ENCODE assay signal across 8 cellular contexts in the genomic region with DNA sequence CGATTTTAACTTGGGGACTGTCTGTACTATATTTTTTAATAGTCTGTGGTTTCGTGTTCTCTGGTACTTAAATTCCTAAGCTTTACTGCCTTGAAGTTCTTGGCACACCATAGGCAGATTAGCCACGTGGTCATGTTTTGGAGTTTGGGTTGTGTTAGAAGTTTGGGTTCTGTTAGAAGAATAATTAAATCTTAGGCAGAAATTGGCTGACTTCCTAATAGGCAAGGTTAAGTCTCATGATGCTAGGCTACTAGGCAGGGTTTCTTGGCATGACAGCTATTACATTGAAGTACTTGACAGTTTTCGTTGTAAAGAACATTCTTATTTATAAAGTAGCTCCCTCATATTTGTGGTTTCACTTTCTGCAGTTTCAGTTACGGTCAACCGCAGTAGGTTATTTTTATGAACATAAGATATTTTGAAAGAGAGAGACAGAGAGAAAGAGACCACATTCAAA. TPM values are rescaled to one million over a fixed set of nuclear protein-coding genes. Genes with fewer than 3 reads are reported as not detected.
A peak's percentile ranks its signal among the peaks of the same experiment; 100 is the strongest.
DNase-seq lines count a peak whose midpoint lies in the region; ATAC-seq and TF ChIP-seq lines count a peak whose summit lies in the region.

No MANE protein-coding gene starts in this region.

- H3K36me3 ChIP-seq in gastroesophageal sphincter, result no peaks in the 10 kb centered on the region
- H3K36me3 ChIP-seq in thoracic aorta, result no peaks in the 10 kb centered on the region

- TF ChIP-seq POLR2A in gastroesophageal sphincter (IDR thresholded peaks at IDR 0.05), result no peak

- H3K4me3 ChIP-seq in gastroesophageal sphincter, result peak overlapping the region; percentile 37 to 52
- H3K4me3 ChIP-seq in thoracic aorta, result peak overlapping the region; percentile 75

- no peaks in the 10 kb centered on the region for H3K36me3 Mint-ChIP-seq in CD14-positive monocyte

- H3K9me3 ChIP-seq in gastroesophageal sphincter, result no peaks in the 10 kb centered on the region
- H3K9me3 ChIP-seq in thoracic aorta, result no peaks in the 10 kb centered on the region

- H3K27ac ChIP-seq in gastroesophageal sphincter (peak overlapping the region; percentile 9 to 80 (median 61)), thoracic aorta (peak overlapping the region; percentile 9 to 60)

- TF ChIP-seq EP300 in gastroesophageal sphincter (IDR thresholded peaks at IDR 0.05), result no peak

- H3K4me1 Mint-ChIP-seq in CD14-positive monocyte, result peaks cover 40% of the 10 kb centered on the region

- intact Hi-C loops in CD14-positive monocyte (cut with micrococcal nuclease), result no loop called here

- TF ChIP-seq CTCF in CD14-positive monocyte (IDR thresholded peaks at IDR 0.05) (no peak), gastroesophageal sphincter (IDR thresholded peaks at IDR 0.05) (no peak), thoracic aorta (IDR thresholded peaks at IDR 0.05) (no peak)

- WGBS in gastroesophageal sphincter (ENCODE audit: low coverage in 1 of 2), 2 donors, result 24 to 48% methylated on average over 6 of the region's 6 CpGs

- peaks cover 0 to 17% (median 0%) of the 10 kb centered on the region in 3 donors for H3K4me1 ChIP-seq in gastroesophageal sphincter
- peaks cover 6 to 18% of the 10 kb centered on the region in 2 donors for H3K4me1 ChIP-seq in thoracic aorta (ENCODE audit: control insufficient read depth in 1 of 2, low read depth in 2 of 2)

- DNase-seq in CD14-positive monocyte (ENCODE audit: low spot score) (no peak), SW480 (ENCODE audit: low spot score) (peak; percentile 38), thoracic aorta (ENCODE audit: low spot score) (no peak), GM19240 (ENCODE audit: insufficient read length, low spot score) (no peak), NCI-H2029 (lab: John Stamatoyannopoulos, UW) (no peak)

- H3K27me3 ChIP-seq in gastroesophageal sphincter (no peaks in the 10 kb centered on the region), thoracic aorta (replicated peaks; ENCODE audit: insufficient read depth) (no peaks in the 10 kb centered on the region)

- H3K27ac Mint-ChIP-seq in CD14-positive monocyte, result peak overlapping the region in 6 of 7 donors; percentile 10 to 85 (median 67)

- H3K4me3 Mint-ChIP-seq in CD14-positive monocyte, result peak overlapping the region; percentile 68 to 90

- H3K27me3 Mint-ChIP-seq in CD14-positive monocyte (ENCODE audit: low read depth in 3 of 3), result peaks cover 0 to 2% (median 0%) of the 10 kb centered on the region in 3 donors

- peaks cover 0 to 9% (median 6%) of the 10 kb centered on the region in 7 donors for H3K9me3 Mint-ChIP-seq in CD14-positive monocyte

- ATAC-seq in GM19395 (IDR thresholded peaks at IDR 0.05; ENCODE audit: unreplicated experiment) (peak; percentile 85), HG03378 (IDR thresholded peaks at IDR 0.05; ENCODE audit: unreplicated experiment) (peak; percentile 79), gastroesophageal sphincter (peak; percentile 66), thoracic aorta (ENCODE audit: insufficient number of reproducible peaks, low FRiP score, low read depth) (no peak)

RNA-seq across cellular contexts. Expression of a gene that starts 30.0 kb away (rescaled TPM):
- polyA plus RNA-seq in CD14-positive monocyte, result not detected
- total RNA-seq in gastroesophageal sphincter (10 to 100 TPM in 1 of 4 donors, not detected in 3; 36.7 TPM), thoracic aorta (not detected)
